ENCODE assay signal across 19 cellular contexts in genomic region chr6:57303931-57304681, GRCh38. TPM values are rescaled to one million over a fixed set of nuclear protein-coding genes. Genes with fewer than 3 reads are reported as not detected.
DNase-seq lines count a peak whose midpoint lies in the region; ATAC-seq, FAIRE-seq and TF ChIP-seq lines count a peak whose summit lies in the region.
"Had no signal": no experiment of that assay in that cellular context is flagged by ENCODE, and none has a peak within 500 bp of the region (broad histone marks: within the 10 kb centered on the region; RNA-seq: fewer than 3 reads in every experiment).

No MANE protein-coding gene starts in this region.

- TF ChIP-seq POLR2A in HepG2 (IDR thresholded peaks at IDR 0.05; ENCODE audit: insufficient read depth in 1 of 2, low read depth in 2 of 2, low read length in 2 of 2): no peak
- TF ChIP-seq POLR2A in right lobe of liver (IDR thresholded peaks at IDR 0.05): no peak
- TF ChIP-seq POLR2A in esophagus squamous epithelium (IDR thresholded peaks at IDR 0.05): no peak

- no peaks in the 10 kb centered on the region for H4K20me1 ChIP-seq in HepG2 (ENCODE audit: insufficient read depth, low read length)

- peaks cover 6% of the 10 kb centered on the region for H3K4me1 ChIP-seq in HepG2 (ENCODE audit: insufficient read depth, low read length)
- no peaks in the 10 kb centered on the region for H3K4me1 ChIP-seq in right lobe of liver
- peaks cover 0 to 27% (median 3%) of the 10 kb centered on the region in 3 donors for H3K4me1 ChIP-seq in esophagus squamous epithelium
- H3K4me1 ChIP-seq in muscle layer of duodenum (ENCODE audit: control insufficient read depth in 1 of 2, insufficient read depth in 2 of 2, low read length in 2 of 2): peaks cover 14 to 19% of the 10 kb centered on the region in 2 donors
- no peaks in the 10 kb centered on the region for H3K4me1 ChIP-seq in aorta (ENCODE audit: control insufficient read depth in 1 of 2, insufficient read depth in 2 of 2, low read length in 2 of 2)
- H3K4me1 ChIP-seq: neural progenitor cell had no signal

- no peaks in the 10 kb centered on the region for H3K79me2 ChIP-seq in HepG2 (ENCODE audit: insufficient read depth, low read length)

- H3K9me3 ChIP-seq in HepG2 (ENCODE audit: low read length): no peaks in the 10 kb centered on the region
- H3K9me3 ChIP-seq in right lobe of liver: no peaks in the 10 kb centered on the region
- no peaks in the 10 kb centered on the region for H3K9me3 ChIP-seq in esophagus squamous epithelium
- no peaks in the 10 kb centered on the region for H3K9me3 ChIP-seq in muscle layer of duodenum (ENCODE audit: control insufficient read depth in 1 of 2, low read length in 2 of 2)
- no peaks in the 10 kb centered on the region for H3K9me3 ChIP-seq in aorta (ENCODE audit: control insufficient read depth, low read length)

- POLR2A ChIA-PET in HepG2 (lab: Yijun Ruan, JAX): no interaction called here

- ATAC-seq in HepG2: peak; percentile 45; the same call in 2 of the 3 replicates
- no peak for ATAC-seq in right lobe of liver
- peak; percentile 79 for ATAC-seq in aorta (ENCODE audit: low FRiP score)
- ATAC-seq: activated CD8-positive, alpha-beta T cell treated with anti-CD3 and anti-CD28 coated beads for 36 hours; effector memory CD8-positive, alpha-beta T cell; left lobe of liver had no signal

- H3K27me3 ChIP-seq in HepG2 (ENCODE audit: control insufficient read depth in 1 of 2, insufficient read depth in 2 of 2, low read length in 2 of 2): peaks cover 1 to 4% of the 10 kb centered on the region in 2 experiments; a peak in 3 of 5 replicates
- no peaks in the 10 kb centered on the region for H3K27me3 ChIP-seq in right lobe of liver
- peaks cover 0 to 8% (median 0%) of the 10 kb centered on the region in 4 donors for H3K27me3 ChIP-seq in esophagus squamous epithelium
- no peaks in the 10 kb centered on the region for H3K27me3 ChIP-seq in muscle layer of duodenum (ENCODE audit: low read depth, low read length)
- H3K27me3 ChIP-seq in aorta (ENCODE audit: control insufficient read depth in 1 of 2, insufficient read depth in 2 of 2, low read length in 1 of 2): no peaks in the 10 kb centered on the region
- H3K27me3 ChIP-seq: neural progenitor cell had no signal

- H3K4me2 ChIP-seq in HepG2 (ENCODE audit: low read depth, low read length): no peak overlapping the region
- H3K4me2 ChIP-seq: neural progenitor cell had no signal

- H3K36me3 ChIP-seq in HepG2 (replicated peaks in 1 of 2; ENCODE audit: control insufficient read depth in 1 of 2, insufficient read depth in 2 of 2, low read length in 2 of 2) (no peaks in the 10 kb centered on the region), right lobe of liver (no peaks in the 10 kb centered on the region), esophagus squamous epithelium (no peaks in the 10 kb centered on the region), muscle layer of duodenum (ENCODE audit: control insufficient read depth in 1 of 2, insufficient read depth in 2 of 2, low read length in 2 of 2) (no peaks in the 10 kb centered on the region), aorta (ENCODE audit: control insufficient read depth in 1 of 2, insufficient read depth in 2 of 2, low read length in 1 of 2) (no peaks in the 10 kb centered on the region)
- H3K36me3 ChIP-seq: neural progenitor cell had no signal

- CTCF ChIA-PET in HepG2 (lab: Yijun Ruan, JAX; ENCODE audit: low intra/inter-chr PET ratio, low total read pairs): no interaction called here

- H3K4me3 ChIP-seq in HepG2 (replicated peaks in 1 of 3; ENCODE audit: insufficient read depth in 1 of 3, low read depth in 2 of 3, low read length in 3 of 3) (no peak overlapping the region), right lobe of liver (no peak overlapping the region), esophagus squamous epithelium (no peak overlapping the region), muscle layer of duodenum (ENCODE audit: low read depth in 1 of 2, low read length in 2 of 2) (peak overlapping the region; percentile 11 to 18), aorta (ENCODE audit: low read length in 2 of 2) (no peak overlapping the region)
- H3K4me3 ChIP-seq: neural progenitor cell, smooth muscle cell had no signal

- TF ChIP-seq CTCF in HepG2 (CRISPR knock-in tag; IDR thresholded peaks at IDR 0.05): no peak
- no peak for TF ChIP-seq CTCF in right lobe of liver (IDR thresholded peaks at IDR 0.05)
- no peak for TF ChIP-seq CTCF in esophagus squamous epithelium (IDR thresholded peaks at IDR 0.05)

- FAIRE-seq in HepG2 (lab: Jason Lieb, UNC) (no peak), frontal cortex (lab: Jason Lieb, UNC) (no peak)

- WGBS in HepG2 (ENCODE audit: low lambda C conversion rate): 5% methylated on average over 1 of the region's 1 CpG
- 67% methylated on average over 1 of the region's 1 CpG for WGBS in right lobe of liver (ENCODE audit: insufficient coverage, low coverage, low lambda C conversion rate, missing lambda C conversion rate)
- 79% methylated on average over 1 of the region's 1 CpG; no CpG with 5 or more reads in 1 of the 2 donors for WGBS in esophagus squamous epithelium, 2 donors
- WGBS in aorta, 2 donors: 94 to 99% methylated on average over 1 of the region's 1 CpG

- DNase-seq in HepG2 (ENCODE audit: low spot score) (no peak), right lobe of liver (no peak), esophagus squamous epithelium (lab: John Stamatoyannopoulos, UW) (no peak), aorta (no peak), frontal cortex (ENCODE audit: low spot score in 2 of 2) (no peak), NCI-H146 (lab: John Stamatoyannopoulos, UW) (no peak), pons (ENCODE audit: low spot score) (no peak)
- DNase-seq: ACHN; activated CD8-positive, alpha-beta T cell treated with anti-CD3 and anti-CD28 coated beads for 36 hours; activated effector memory CD4-positive, alpha-beta T cell treated with Interleukin-2 at 50 U/mL for 16 hours; effector memory CD8-positive, alpha-beta T cell; hypothalamus; Kasumi-1; NCI-H2029 treated with DMSO at 0.1 percent for 48 hours; NCI-H748 treated with DMSO at 0.1 percent for 48 hours had no signal

- in situ Hi-C loops in HepG2 (cut with HindIII; ENCODE audit: extremely low pct_ligation_motif_present, low pct_unique_long_range_greater_than_20kb): loop anchor here (25.0 kb wide), 1 partner anchor 267 kb away; the partner anchor contains the start of gene KIAA1586

- no peak for TF ChIP-seq RAD21 in HepG2 (CRISPR knock-in tag; IDR thresholded peaks at IDR 0.05)

- H3K27ac ChIP-seq in HepG2 (ENCODE audit: extremely low read length, insufficient read depth, low read length): no peak overlapping the region
- H3K27ac ChIP-seq in right lobe of liver: no peak overlapping the region
- peak overlapping the region in 3 of 4 donors; percentile 72 to 79 (median 74) for H3K27ac ChIP-seq in esophagus squamous epithelium
- H3K27ac ChIP-seq in muscle layer of duodenum (ENCODE audit: low read length): peak overlapping the region; percentile 82
- H3K27ac ChIP-seq in aorta (ENCODE audit: low read depth in 1 of 2, low read length in 2 of 2): no peak overlapping the region
- H3K27ac ChIP-seq: neural progenitor cell had no signal

- no peak overlapping the region for H3K9ac ChIP-seq in HepG2 (ENCODE audit: insufficient read depth, low read depth, low read length)
- H3K9ac ChIP-seq: neural progenitor cell had no signal

- intact Hi-C loops in HepG2 (cut with micrococcal nuclease; ENCODE audit: unreplicated experiment) (no loop called here), right lobe of liver (cut with DNase I) (no loop called here), esophagus squamous epithelium (cut with DNase I) (no loop called here), aorta (cut with DNase I) (no loop called here)

- no peak overlapping the region for H2AFZ ChIP-seq in HepG2 (ENCODE audit: low read length)
- H2AFZ ChIP-seq: neural progenitor cell had no signal

- BruUV-seq in HepG2 (replicated peaks; lab: Mats Ljungman, UMichigan): no TSS peak

- TF ChIP-seq EP300 in HepG2 (IDR thresholded peaks at IDR 0.05; ENCODE audit: low read depth in 2 of 2, low read length in 2 of 2) (no peak), HepG2 (CRISPR knock-in tag; IDR thresholded peaks at IDR 0.05; ENCODE audit: borderline replicate concordance) (no peak)

TF ChIP-seq in HepG2, 621 proteins besides CTCF, POLR2A, EP300 and RAD21 (continues in another document):
- no peak for TF ChIP-seq ZSCAN25 (CRISPR knock-in tag; IDR thresholded peaks at IDR 0.05)

RNA-seq across cellular contexts. Expression of gene PRIM2, which starts 13.3 kb away (rescaled TPM):
- total RNA-seq in HepG2 (2016; rRNA removed; fragmentation: Illumina TruSeq; extraction: Trizol) (52.7 and 70.0 TPM in 2 replicates), right lobe of liver (1 to 10 TPM; 2.8 to 5.8 (median 3.7) TPM), esophagus squamous epithelium (10 to 100 TPM in 2 of 4 donors, 1 to 10 TPM in 2; 4.1 to 10.9 (median 9.8) TPM), aorta (10 to 100 TPM in 1 of 2 donors, 1 to 10 TPM in 1; 9.3 to 12.3 TPM), frontal cortex (25.7 TPM)
- 21.1 and 24.9 TPM in 2 replicates for total RNA-seq in HepG2 (2016; cell fraction: cytosol; rRNA removed; fragmentation: Illumina TruSeq; extraction: Trizol; ENCODE audit: low read depth)
- total RNA-seq in HepG2 (2016; cell fraction: insoluble cytoplasmic fraction; rRNA removed; fragmentation: Illumina TruSeq; extraction: Trizol): 53.8 and 69.9 TPM in 2 replicates
- total RNA-seq in HepG2 (2016; cell fraction: membrane; rRNA removed; fragmentation: Illumina TruSeq; extraction: Trizol): 21.4 and 27.4 TPM in 2 replicates
- 63.1 and 70.3 TPM in 2 replicates for total RNA-seq in HepG2 (2016; cell fraction: nucleus; rRNA removed; fragmentation: Illumina TruSeq; extraction: Trizol)
- polyA plus RNA-seq in HepG2 (2011; rRNA removed) (4.9 and 8.0 TPM in 2 replicates), aorta (1 to 10 TPM; 2.8 to 4.9 TPM)
- polyA plus RNA-seq in HepG2 (2011; cell fraction: cytosol; rRNA removed): 4.5 and 5.6 TPM in 2 replicates
- polyA plus RNA-seq in HepG2 (2011; cell fraction: nucleus; rRNA removed): 2.9 and 4.4 TPM in 2 replicates
- 6.9 and 12.3 TPM in 2 replicates for polyA plus RNA-seq in HepG2 (2012)
- 3.8 and 4.0 TPM in 2 replicates for polyA plus RNA-seq in HepG2 (2016; cell fraction: cytosol; fragmentation: Illumina TruSeq; extraction: Trizol; ENCODE audit: low read depth)
- 39.7 and 42.9 TPM in 2 replicates for polyA plus RNA-seq in HepG2 (2016; cell fraction: insoluble cytoplasmic fraction; fragmentation: Illumina TruSeq; extraction: Trizol; ENCODE audit: low read depth)
- 5.8 and 6.9 TPM in 2 replicates for polyA plus RNA-seq in HepG2 (2016; cell fraction: membrane; fragmentation: Illumina TruSeq; extraction: Trizol; ENCODE audit: low read depth)
- polyA plus RNA-seq in HepG2 (2016; cell fraction: nucleus; fragmentation: Illumina TruSeq; extraction: Trizol; ENCODE audit: insufficient read depth, low read depth): 15.2 and 17.9 TPM in 2 replicates
- 14.8 and 39.2 TPM in 2 replicates for polyA minus RNA-seq in HepG2 (2011; rRNA and poly(A)+ RNA removed; ENCODE audit: low replicate concordance)
- 8.8 and 11.7 TPM in 2 replicates for polyA minus RNA-seq in HepG2 (2011; cell fraction: cytosol; rRNA and poly(A)+ RNA removed)
- 54.1 and 58.5 TPM in 2 replicates for polyA minus RNA-seq in HepG2 (2011; cell fraction: nucleus; rRNA and poly(A)+ RNA removed)

Comparison
In these comparisons a context has a peak if more than half of its experiments do, and no peak if none do; other contexts are left out.
1. ATAC-seq: peak in HepG2 (single experiment) and aorta (single experiment); none in right lobe of liver (0 of 4).
2. H3K27ac ChIP-seq: peak in esophagus squamous epithelium (3 of 4) and muscle layer of duodenum (single experiment); none in HepG2 (single experiment), right lobe of liver (0 of 3) and aorta (0 of 2).
3. H3K4me3 ChIP-seq: peak in muscle layer of duodenum (2 of 2); none in HepG2 (0 of 3), right lobe of liver (0 of 3), esophagus squamous epithelium (0 of 4) and aorta (0 of 2).